ENCODE assay signal across 8 cellular contexts in genomic region chr4:18021720-18022571, GRCh38. TPM values are rescaled to one million over a fixed set of nuclear protein-coding genes. Genes with fewer than 3 reads are reported as not detected.
DNase-seq lines count a peak whose midpoint lies in the region; ATAC-seq and TF ChIP-seq lines count a peak whose summit lies in the region.

Gene LCORL, minus strand, starts transcription at chr4:18021755. Its CDS starts 4 bp downstream, at chr4:18021751.

- TF ChIP-seq CTCF in GM10266 (IDR thresholded peaks at IDR 0.05; ENCODE audit: control insufficient read depth, insufficient read depth, low read depth, missing control alignments) (peak; percentile 42), osteocyte (IDR thresholded peaks at IDR 0.05) (no peak)

- intact Hi-C loops in head of caudate nucleus (cut with DNase I): loop anchor here (2.0 to 10.0 kb wide), 3 partner anchors 211 to 445 kb away; partner anchors contain the start of genes DCAF16, LAP3, MED28 and NCAPG

- POLR2A ChIA-PET in activated naive CD8-positive, alpha-beta T cell treated with anti-CD3 and anti-CD28 coated beads, Interleukin-2, amount 10 ng/mL, durations not matched to agents 7 days and 5 days (lab: Charles Lee): interaction anchor here (0.6 to 0.8 kb wide), 2 partner anchors 18 to 212 kb away, joined by 3 read pairs; partner anchors contain the start of gene DCAF16

- H3K4me1 Mint-ChIP-seq in activated naive CD8-positive, alpha-beta T cell treated with anti-CD3 and anti-CD28 coated beads, Interleukin-2, amount 10 ng/mL, durations not matched to agents 7 days and 5 days: peaks cover 15% of the 10 kb centered on the region
- H3K4me1 Mint-ChIP-seq in osteocyte (ENCODE audit: unreplicated experiment): peaks cover 21% of the 10 kb centered on the region

- H3K27me3 ChIP-seq in thymus (ENCODE audit: control insufficient read depth, insufficient read depth): peaks cover 11% of the 10 kb centered on the region

- WGBS in thymus: under 1% methylated on average over 71 of the region's 71 CpGs

- H3K27me3 Mint-ChIP-seq in activated naive CD8-positive, alpha-beta T cell treated with anti-CD3 and anti-CD28 coated beads, Interleukin-2, amount 10 ng/mL, durations not matched to agents 7 days and 5 days: peaks cover 36% of the 10 kb centered on the region
- no peaks in the 10 kb centered on the region for H3K27me3 Mint-ChIP-seq in osteocyte (ENCODE audit: unreplicated experiment)

- H3K4me1 ChIP-seq in thymus (ENCODE audit: control insufficient read depth, insufficient read depth, low read length): peaks cover 5% of the 10 kb centered on the region

- H3K27ac ChIP-seq in thymus (ENCODE audit: low read depth): peak within 1 kb of the TSS; percentile 92

- ATAC-seq in HG02610 (IDR thresholded peaks at IDR 0.05; ENCODE audit: unreplicated experiment): peak; percentile 76
- peak; percentile 86 for ATAC-seq in activated naive CD8-positive, alpha-beta T cell treated with anti-CD3 and anti-CD28 coated beads, Interleukin-2, amount 10 ng/mL, durations not matched to agents 7 days and 5 days (ENCODE audit: low read depth)

- H3K36me3 ChIP-seq in thymus (ENCODE audit: control insufficient read depth, insufficient read depth): no peaks in the 10 kb centered on the region

- no peaks in the 10 kb centered on the region for H3K9me3 Mint-ChIP-seq in activated naive CD8-positive, alpha-beta T cell treated with anti-CD3 and anti-CD28 coated beads, Interleukin-2, amount 10 ng/mL, durations not matched to agents 7 days and 5 days
- H3K9me3 Mint-ChIP-seq in osteocyte (ENCODE audit: unreplicated experiment): no peaks in the 10 kb centered on the region

- DNase-seq in GM10266 (ENCODE audit: extremely low spot score) (peak; percentile 92), NCI-H1092 treated with DMSO at 0.1 percent for 48 hours (lab: John Stamatoyannopoulos, UW) (peak; percentile 97), SKM-1 (lab: John Stamatoyannopoulos, UW; ENCODE audit: unreplicated experiment) (peak; percentile 95), head of caudate nucleus (peak; percentile 87 to 98 (median 95)), osteocyte (ENCODE audit: extremely low spot score, unreplicated experiment) (peak; percentile 97)
- peak; percentile 89 for DNase-seq in activated naive CD8-positive, alpha-beta T cell treated with anti-CD3 and anti-CD28 coated beads, Interleukin-2, amount 10 ng/mL, durations not matched to agents 7 days and 5 days

- no peaks in the 10 kb centered on the region for H3K36me3 Mint-ChIP-seq in activated naive CD8-positive, alpha-beta T cell treated with anti-CD3 and anti-CD28 coated beads, Interleukin-2, amount 10 ng/mL, durations not matched to agents 7 days and 5 days
- no peaks in the 10 kb centered on the region for H3K36me3 Mint-ChIP-seq in osteocyte (ENCODE audit: unreplicated experiment)

- H3K4me3 Mint-ChIP-seq in activated naive CD8-positive, alpha-beta T cell treated with anti-CD3 and anti-CD28 coated beads, Interleukin-2, amount 10 ng/mL, durations not matched to agents 7 days and 5 days: peak within 1 kb of the TSS; percentile 96
- peak within 1 kb of the TSS; percentile 98 for H3K4me3 Mint-ChIP-seq in osteocyte (ENCODE audit: unreplicated experiment)

- H3K9me3 ChIP-seq in thymus (ENCODE audit: control insufficient read depth): no peaks in the 10 kb centered on the region

- peak within 1 kb of the TSS; percentile 90 for H3K4me3 ChIP-seq in thymus (ENCODE audit: low read length)

- peak within 1 kb of the TSS; percentile 91 for H3K27ac Mint-ChIP-seq in activated naive CD8-positive, alpha-beta T cell treated with anti-CD3 and anti-CD28 coated beads, Interleukin-2, amount 10 ng/mL, durations not matched to agents 7 days and 5 days
- peak within 1 kb of the TSS; percentile 93 for H3K27ac Mint-ChIP-seq in osteocyte (ENCODE audit: unreplicated experiment)

RNA-seq across cellular contexts. Expression of gene LCORL, which starts in this region (rescaled TPM):
- 10 to 100 TPM; 15.8 to 18.1 TPM for total RNA-seq in activated naive CD8-positive, alpha-beta T cell treated with anti-CD3 and anti-CD28 coated beads, Interleukin-2, amount 10 ng/mL, durations not matched to agents 7 days and 5 days
- 17.3 and 18.2 TPM in 2 replicates for total RNA-seq in osteocyte
- polyA plus RNA-seq in thymus: 4.5 TPM

Comparison
In these comparisons a context has a peak if more than half of its experiments do, and no peak if none do; other contexts are left out.
1. Peak in every context shown above with its lines: DNase-seq, ATAC-seq, H3K4me3 ChIP-seq and H3K27ac ChIP-seq.